In genomic region chr2:39469807-39470206, GRCh38 we compare ENCODE assay signal across 8 cellular contexts. TPM values are rescaled to one million over a fixed set of nuclear protein-coding genes. Genes with fewer than 3 reads are reported as not detected.
DNase-seq lines count a peak whose midpoint lies in the region; ATAC-seq, FAIRE-seq and TF ChIP-seq lines count a peak whose summit lies in the region.

No MANE protein-coding gene starts in this region.

- no peaks in the 10 kb centered on the region for H3K27me3 ChIP-seq in muscle layer of duodenum (ENCODE audit: low read depth, low read length)

- TF ChIP-seq POLR2A in GM12892 (IDR thresholded peaks at IDR 0.05; ENCODE audit: low read depth, low read length), result no peak

- peak; percentile 28 for DNase-seq in GM12892 (ENCODE audit: insufficient read length)
- peak; percentile 22 for DNase-seq in HK-2 (ENCODE audit: unreplicated experiment)
- DNase-seq in cerebellar cortex (ENCODE audit: low spot score), result peak; percentile 28
- DNase-seq in T-helper 1 cell, result no peak
- no peak for DNase-seq in NCI-H510A treated with DMSO at 0.1 percent for 48 hours (lab: John Stamatoyannopoulos, UW)
- DNase-seq in ecto neural progenitor cell (ENCODE audit: low spot score), result no peak

- H3K4me3 ChIP-seq in muscle layer of duodenum (ENCODE audit: low read depth in 1 of 2, low read length in 2 of 2), result no peak overlapping the region

- no peaks in the 10 kb centered on the region for H3K36me3 ChIP-seq in muscle layer of duodenum (ENCODE audit: control insufficient read depth in 1 of 2, insufficient read depth in 2 of 2, low read length in 2 of 2)

- no peaks in the 10 kb centered on the region for H3K9me3 ChIP-seq in muscle layer of duodenum (ENCODE audit: control insufficient read depth in 1 of 2, low read length in 2 of 2)

- peak; percentile 95 for FAIRE-seq in GM12892 (lab: Jason Lieb, UNC)

- H3K27ac ChIP-seq in muscle layer of duodenum (ENCODE audit: low read length), result peak overlapping the region; percentile 78

- peak; percentile 80 for ATAC-seq in GM21526 (IDR thresholded peaks at IDR 0.05; ENCODE audit: low FRiP score, unreplicated experiment)

- H3K4me1 ChIP-seq in muscle layer of duodenum (ENCODE audit: control insufficient read depth in 1 of 2, insufficient read depth in 2 of 2, low read length in 2 of 2), result peaks cover 6 to 26% of the 10 kb centered on the region in 2 donors

RNA-seq across cellular contexts. Expression of gene MAP4K3, which starts 32.7 kb away (rescaled TPM):
- polyA plus RNA-seq in GM12892 (2012; ENCODE audit: missing spikeins), result 3.2 TPM

Comparison
In these comparisons a context has a peak if more than half of its experiments do, and no peak if none do; other contexts are left out.
1. DNase-seq: peak in GM12892 (single experiment), HK-2 (single experiment) and cerebellar cortex (single experiment); none in T-helper 1 cell (0 of 5), NCI-H510A treated with DMSO at 0.1 percent for 48 hours (single experiment) and ecto neural progenitor cell (single experiment).